Comparison of ENCODE assay signal across 26 cellular contexts in the genomic region with DNA sequence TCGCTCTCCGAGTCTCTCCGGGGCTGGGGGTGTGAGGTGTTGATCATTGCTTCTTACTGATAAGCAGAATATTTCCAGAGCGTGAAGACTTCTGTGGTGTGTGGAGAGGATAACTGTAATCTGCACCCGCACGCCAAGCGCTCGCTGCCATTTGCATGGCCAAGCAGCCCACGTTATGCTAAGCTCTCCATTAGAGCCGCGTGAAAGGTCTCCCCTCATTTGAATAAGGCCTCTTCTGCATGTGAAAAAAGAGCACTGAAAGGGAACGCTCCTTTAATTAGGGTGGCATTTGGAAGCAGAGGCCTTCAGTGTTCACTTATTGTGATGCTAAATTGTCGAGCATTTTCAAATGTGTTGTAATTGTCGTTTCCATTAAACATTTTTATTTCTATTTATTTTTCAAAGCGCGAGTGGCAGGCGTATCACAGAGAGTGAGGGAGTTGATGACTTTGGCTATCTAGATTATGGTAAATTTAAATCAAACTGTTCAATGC.
A peak's percentile ranks its signal among the peaks of the same experiment; 100 is the strongest.
DNase-seq lines count a peak whose midpoint lies in the region; FAIRE-seq and TF ChIP-seq lines count a peak whose summit lies in the region.
"Had no signal": no experiment of that assay in that cellular context is flagged by ENCODE, and none has a peak within 500 bp of the region (broad histone marks: within the 10 kb centered on the region; RNA-seq: fewer than 3 reads in every experiment).

No MANE protein-coding gene starts in this region.

- peaks cover 29% of the 10 kb centered on the region for H3K4me1 ChIP-seq in HUES48 (ENCODE audit: control insufficient read depth, insufficient read depth, low read length)
- H3K4me1 ChIP-seq in H1 (replicated peaks in 1 of 4; ENCODE audit: control insufficient read depth in 3 of 4, insufficient read depth in 4 of 4, low read length in 3 of 4), result peaks cover 3 to 17% (median 4%) of the 10 kb centered on the region in 4 experiments; a peak in 5 of 7 replicates
- H3K4me1 ChIP-seq: colonic mucosa, left ventricle myocardium inferior, SJSA1, upper lobe of right lung had no signal

- CTCF ChIA-PET in H1 (lab: Charles Lee; ENCODE audit: partially characterized antibody), result no interaction called here

- H4K8ac ChIP-seq in H1 (ENCODE audit: extremely low read depth, insufficient read depth, low read length), result no peak overlapping the region

- no peak overlapping the region for H2BK120ac ChIP-seq in H1 (replicated peaks; ENCODE audit: low read depth, low read length)

- H4K20me1 ChIP-seq in H1 (replicated peaks in 1 of 2; ENCODE audit: control insufficient read depth in 1 of 2, insufficient read depth in 2 of 2, low read length in 2 of 2), result no peaks in the 10 kb centered on the region

- TF ChIP-seq RAD21 in H1 (IDR thresholded peaks at IDR 0.05 in 1 of 2, conservative IDR thresholded peaks at IDR 0.05 in 1 of 2; ENCODE audit: low read depth in 2 of 2, low read length in 2 of 2), result no peak

- no peak overlapping the region for H3K23ac ChIP-seq in H1 (ENCODE audit: insufficient read length)

- peak in 1 of 2 experiments; percentile 44; a peak in 1 of 3 replicates for TF ChIP-seq POLR2A in H1 (IDR thresholded peaks at IDR 0.05; ENCODE audit: control extremely low read depth in 1 of 2, low read depth in 2 of 2, low read length in 2 of 2)

- H3K4ac ChIP-seq in H1 (replicated peaks; ENCODE audit: insufficient read length, low read depth, low read length), result no peak overlapping the region

- H3K36me3 ChIP-seq in HUES48 (ENCODE audit: control insufficient read depth, insufficient read depth, low read length) (no peaks in the 10 kb centered on the region), H1 (ENCODE audit: control insufficient read depth in 2 of 4, insufficient read depth in 4 of 4, low read length in 3 of 4) (no peaks in the 10 kb centered on the region)
- H3K36me3 ChIP-seq: colonic mucosa, left ventricle myocardium inferior, SJSA1, upper lobe of right lung had no signal

- peak overlapping the region; percentile 4 for H3K18ac ChIP-seq in H1 (ENCODE audit: extremely low read depth, low read length)

- H3K36me3 Mint-ChIP-seq in activated T-helper 1 cell treated with anti-CD3 and anti-CD28 coated beads, Interleukin-12 subunit alpha, Interleukin-12 subunit beta, Interleukin-2, Interleukin-4 antibody, amounts not matched to agents 30 ng/mL and 10 ng/mL and 1 ng/mL, durations not matched to agents 14 hours and 24 hours and 36 hours (ENCODE audit: low read depth), result no peaks in the 10 kb centered on the region
- H3K36me3 Mint-ChIP-seq: activated naive CD8-positive, alpha-beta T cell; stimulated activated naive B cell treated with anti-CD40 and anti-IgM and Interleukin-4, amounts not matched to agents 10 μg/mL and 1 μg/mL and 100 μg/mL, for 72 hours had no signal

- peak overlapping the region; percentile 67 to 75 for H3K4me2 ChIP-seq in H1 (ENCODE audit: insufficient read depth in 1 of 2, low read depth in 2 of 2, low read length in 2 of 2)

- H3K9me3 ChIP-seq in HUES48 (ENCODE audit: control insufficient read depth, insufficient read depth, low read length) (peaks cover 1% of the 10 kb centered on the region), H1 (ENCODE audit: insufficient read depth in 2 of 2, low read depth in 1 of 2, low read length in 1 of 2) (no peaks in the 10 kb centered on the region)
- H3K9me3 ChIP-seq: colonic mucosa, upper lobe of right lung had no signal

- no peak for TF ChIP-seq CTCF in H1 (IDR thresholded peaks at IDR 0.05; ENCODE audit: control extremely low read depth in 1 of 3, insufficient read depth in 1 of 3, low read depth in 1 of 3, low read length in 3 of 3)

- H3K9ac ChIP-seq in HUES48 (ENCODE audit: low read depth, low read length), result peak overlapping the region; percentile 19; the same call in 1 of the 2 replicates
- no peak overlapping the region for H3K9ac ChIP-seq in H1 (replicated peaks in 1 of 4; ENCODE audit: extremely low read depth in 1 of 4, low read depth in 3 of 4, low read length in 3 of 4)

- H3K4me3 ChIP-seq in HUES48 (ENCODE audit: low read depth, low read length), result peak overlapping the region; percentile 47
- H3K4me3 ChIP-seq in H1 (ENCODE audit: extremely low read depth in 1 of 4, insufficient read depth in 2 of 4, low read depth in 3 of 4, low read length in 4 of 4), result peak overlapping the region; percentile 9 to 48 (median 38); a peak in 6 of 8 replicates
- H3K4me3 ChIP-seq: colonic mucosa, left ventricle myocardium inferior, SJSA1, upper lobe of right lung had no signal

- H3K27ac Mint-ChIP-seq in activated T-helper 1 cell treated with anti-CD3 and anti-CD28 coated beads, Interleukin-12 subunit alpha, Interleukin-12 subunit beta, Interleukin-2, Interleukin-4 antibody, amounts not matched to agents 30 ng/mL and 10 ng/mL and 1 ng/mL, durations not matched to agents 14 hours and 24 hours and 36 hours, result no peak overlapping the region
- H3K27ac Mint-ChIP-seq: activated naive CD8-positive, alpha-beta T cell; stimulated activated naive B cell treated with anti-CD40 and anti-IgM and Interleukin-4, amounts not matched to agents 10 μg/mL and 1 μg/mL and 100 μg/mL, for 72 hours had no signal

- no peaks in the 10 kb centered on the region for H3K79me2 ChIP-seq in H1 (ENCODE audit: control insufficient read depth in 1 of 2, insufficient read depth in 2 of 2, low read length in 2 of 2)

- no peak overlapping the region for H3K4me3 Mint-ChIP-seq in activated T-helper 1 cell treated with anti-CD3 and anti-CD28 coated beads, Interleukin-12 subunit alpha, Interleukin-12 subunit beta, Interleukin-2, Interleukin-4 antibody, amounts not matched to agents 30 ng/mL and 10 ng/mL and 1 ng/mL, durations not matched to agents 14 hours and 24 hours and 36 hours
- H3K4me3 Mint-ChIP-seq: activated naive CD8-positive, alpha-beta T cell; stimulated activated naive B cell treated with anti-CD40 and anti-IgM and Interleukin-4, amounts not matched to agents 10 μg/mL and 1 μg/mL and 100 μg/mL, for 72 hours had no signal

- peaks cover 22% of the 10 kb centered on the region for H3K9me3 Mint-ChIP-seq in activated T-helper 1 cell treated with anti-CD3 and anti-CD28 coated beads, Interleukin-12 subunit alpha, Interleukin-12 subunit beta, Interleukin-2, Interleukin-4 antibody, amounts not matched to agents 30 ng/mL and 10 ng/mL and 1 ng/mL, durations not matched to agents 14 hours and 24 hours and 36 hours

- no peak overlapping the region for H2BK15ac ChIP-seq in H1 (ENCODE audit: low read length)

- H4K5ac ChIP-seq in H1 (ENCODE audit: insufficient read length, low read depth, low read length), result peak overlapping the region; percentile 73

- FAIRE-seq in H1 (lab: Jason Lieb, UNC), result no peak
- FAIRE-seq: G401.6 had no signal

- no peak overlapping the region for H3K56ac ChIP-seq in H1 (replicated peaks; ENCODE audit: insufficient read length, low read depth, low read length)

- H3K4me1 Mint-ChIP-seq in activated T-helper 1 cell treated with anti-CD3 and anti-CD28 coated beads, Interleukin-12 subunit alpha, Interleukin-12 subunit beta, Interleukin-2, Interleukin-4 antibody, amounts not matched to agents 30 ng/mL and 10 ng/mL and 1 ng/mL, durations not matched to agents 14 hours and 24 hours and 36 hours (ENCODE audit: low read depth), result no peaks in the 10 kb centered on the region
- H3K4me1 Mint-ChIP-seq: stimulated activated naive B cell treated with anti-CD40 and anti-IgM and Interleukin-4, amounts not matched to agents 10 μg/mL and 1 μg/mL and 100 μg/mL, for 72 hours had no signal

- POLR2A ChIA-PET in H1 (lab: Charles Lee; ENCODE audit: partially characterized antibody), result interaction anchor here (0.6 to 1.2 kb wide), 3 partner anchors 147 to 186 kb away, joined by 3 to 4 read pairs (median 4); no protein-coding TSS in a partner anchor

- H3K23me2 ChIP-seq in H1 (ENCODE audit: low read depth, low read length), result peaks cover 3% of the 10 kb centered on the region; the same call in 1 of the 2 replicates

- no peak overlapping the region for H3K14ac ChIP-seq in H1 (ENCODE audit: insufficient read length)

- intact Hi-C loops in posterior vena cava (cut with DNase I), result no loop called here
- intact Hi-C loops in activated T-helper 1 cell treated with anti-CD3 and anti-CD28 coated beads, Interleukin-12 subunit alpha, Interleukin-12 subunit beta, Interleukin-2, Interleukin-4 antibody, amounts not matched to agents 30 ng/mL and 10 ng/mL and 1 ng/mL, durations not matched to agents 14 hours and 24 hours and 36 hours (cut with micrococcal nuclease), result no loop called here

- H3K27ac ChIP-seq in HUES48 (ENCODE audit: low read depth, low read length) (peak overlapping the region; percentile 83), H1 (ENCODE audit: low read depth, low read length) (no peak overlapping the region)
- H3K27ac ChIP-seq: colonic mucosa, left ventricle myocardium inferior, RWPE1, SJSA1, upper lobe of right lung had no signal

- 0 out of 2 replicates have a peak overlapping the region, but pooled peaks have one; percentile 46 for H2AFZ ChIP-seq in H1 (ENCODE audit: low read length)

- 3% methylated on average over 17 of the region's 17 CpGs; no CpG with 5 or more reads in 1 of the 2 experiments for WGBS in H1 (ENCODE audit: extremely low coverage in 1 of 2, insufficient coverage in 1 of 2, insufficient read length in 1 of 2, insufficient replicate concordance in 2 of 2, low coverage in 1 of 2, low lambda C conversion rate in 2 of 2, missing lambda C conversion rate in 1 of 2), 2 experiments

- no peak overlapping the region for H4K91ac ChIP-seq in H1 (replicated peaks; ENCODE audit: insufficient read length, low read length)

- H3K79me1 ChIP-seq in H1 (ENCODE audit: low read depth, low read length), result no peaks in the 10 kb centered on the region

- no peak for TF ChIP-seq EP300 in H1 (IDR thresholded peaks at IDR 0.05; ENCODE audit: borderline replicate concordance in 1 of 2, low read depth in 2 of 2, low read length in 2 of 2)

- H2BK12ac ChIP-seq in H1 (ENCODE audit: low read depth, low read length), result peak overlapping the region; percentile 94; the same call in 1 of the 2 replicates

- H3K27me3 ChIP-seq in HUES48 (ENCODE audit: control insufficient read depth, insufficient read depth, low read length), result no peaks in the 10 kb centered on the region
- peaks cover 0 to 2% (median 0%) of the 10 kb centered on the region in 4 experiments; a peak in 4 of 7 replicates for H3K27me3 ChIP-seq in H1 (replicated peaks in 1 of 4; ENCODE audit: control insufficient read depth in 3 of 4, extremely low read depth in 1 of 4, insufficient read depth in 3 of 4, low read length in 3 of 4)
- H3K27me3 ChIP-seq: colonic mucosa, SJSA1, upper lobe of right lung had no signal

- H2BK20ac ChIP-seq in H1 (ENCODE audit: low read length), result 0 out of 2 replicates have a peak overlapping the region, but pooled peaks have one; percentile 10

- DNase-seq in H1 (ENCODE audit: low read depth in 1 of 2, low spot score in 2 of 2) (peak; percentile 50 to 71), islet precursor cell (peak; percentile 26), posterior vena cava (ENCODE audit: low spot score) (peak; percentile 40), NCI-H1417 (lab: John Stamatoyannopoulos, UW) (no peak), COLO829 (ENCODE audit: low spot score) (no peak), kidney tubule cell (ENCODE audit: low spot score) (no peak)
- no peak for DNase-seq in activated T-helper 1 cell treated with anti-CD3 and anti-CD28 coated beads, Interleukin-12 subunit alpha, Interleukin-12 subunit beta, Interleukin-2, Interleukin-4 antibody, amounts not matched to agents 30 ng/mL and 10 ng/mL and 1 ng/mL, durations not matched to agents 14 hours and 24 hours and 36 hours (ENCODE audit: low spot score)
- DNase-seq: activated CD4-positive, alpha-beta T cell treated with anti-CD3 and anti-CD28 coated beads, Interleukin-2, amount 50 U/mL, for 1 hour; activated effector memory CD4-positive, alpha-beta T cell treated with anti-CD3 and anti-CD28 coated beads, Interleukin-2, amount 50 U/mL, for 16 hours; activated T-cell treated with anti-CD3 and anti-CD28 coated beads, Interleukin-2, amount 50 U/mL, for 1 hour; colonic mucosa; DMS153; effector memory CD4-positive, alpha-beta T cell; left ventricle myocardium inferior; NCI-H1092 treated with DMSO at 0.1 percent for 48 hours; NCI-H187 treated with DMSO at 0.1 percent for 48 hours; NCI-H2171; NCI-H510A treated with DMSO at 0.1 percent for 48 hours; stimulated activated naive B cell treated with anti-CD40 and anti-IgM and Interleukin-4, amounts not matched to agents 10 μg/mL and 1 μg/mL and 100 μg/mL, for 72 hours; substantia nigra; upper lobe of right lung had no signal

- peak overlapping the region; percentile 78; the same call in 1 of the 2 replicates for H2BK5ac ChIP-seq in H1 (ENCODE audit: low read depth, low read length)

- no peak overlapping the region for H2AK5ac ChIP-seq in H1 (ENCODE audit: low read depth, low read length)

- H3K27me3 Mint-ChIP-seq in activated T-helper 1 cell treated with anti-CD3 and anti-CD28 coated beads, Interleukin-12 subunit alpha, Interleukin-12 subunit beta, Interleukin-2, Interleukin-4 antibody, amounts not matched to agents 30 ng/mL and 10 ng/mL and 1 ng/mL, durations not matched to agents 14 hours and 24 hours and 36 hours (ENCODE audit: insufficient read depth), result no peaks in the 10 kb centered on the region
- H3K27me3 Mint-ChIP-seq: stimulated activated naive B cell treated with anti-CD40 and anti-IgM and Interleukin-4, amounts not matched to agents 10 μg/mL and 1 μg/mL and 100 μg/mL, for 72 hours had no signal

Comparison
In these comparisons a context has a peak if more than half of its experiments do, and no peak if none do; other contexts are left out.
1. DNase-seq: peak in H1 (2 of 2), islet precursor cell (single experiment) and posterior vena cava (single experiment); none in NCI-H1417 (0 of 3), activated T-helper 1 cell treated with anti-CD3 and anti-CD28 coated beads, Interleukin-12 subunit alpha, Interleukin-12 subunit beta, Interleukin-2, Interleukin-4 antibody, amounts not matched to agents 30 ng/mL and 10 ng/mL and 1 ng/mL, durations not matched to agents 14 hours and 24 hours and 36 hours (single experiment), COLO829 (single experiment) and kidney tubule cell (single experiment).